8 cellular contexts compared by ENCODE assay signal in genomic region chr14:77133718-77134338, GRCh38. TPM values are rescaled to one million over a fixed set of nuclear protein-coding genes. Genes with fewer than 3 reads are reported as not detected.
DNase-seq lines count a peak whose midpoint lies in the region; ATAC-seq and TF ChIP-seq lines count a peak whose summit lies in the region.

No MANE protein-coding gene starts in this region.

- H4K91ac ChIP-seq in mesenchymal stem cell (ENCODE audit: low read length): no peak overlapping the region

- H3K4me1 Mint-ChIP-seq in T-cell: peaks cover 3 to 18% (median 4%) of the 10 kb centered on the region in 3 donors

- TF ChIP-seq EP300 in upper lobe of left lung (IDR thresholded peaks at IDR 0.05): no peak

- H3K4me3 Mint-ChIP-seq in T-cell: no peak overlapping the region

- no peaks in the 10 kb centered on the region for H3K36me3 Mint-ChIP-seq in T-cell

- CTCF ChIA-PET in T-cell (lab: Charles Lee) (no interaction called here), mammary epithelial cell (lab: Charles Lee; ENCODE audit: low non-redundant PET) (interaction anchor here (0.7 kb wide), 1 partner anchor 18 kb away, joined by 5 read pairs; no protein-coding TSS in a partner anchor)

- POLR2A ChIA-PET in T-cell (lab: Charles Lee): interaction anchor here in 1 of 2 donors (0.6 kb wide), 1 partner anchor 13 kb away, joined by 12 read pairs; no protein-coding TSS in a partner anchor

- dilution Hi-C loops in mammary epithelial cell (cut with HindIII; ENCODE audit: low sequenced_read_pairs): loop anchor here (5.0 kb wide), 2 partner anchors 57 to 103 kb away; no protein-coding TSS in a partner anchor

- H3K27me3 Mint-ChIP-seq in T-cell: peaks cover 61 to 89% of the 10 kb centered on the region in 2 donors

- no peak overlapping the region for H3K23ac ChIP-seq in mesenchymal stem cell (ENCODE audit: low read length in 2 of 2)

- H3K18ac ChIP-seq in mesenchymal stem cell (ENCODE audit: low read depth in 1 of 2, low read length in 2 of 2): no peak overlapping the region

- no peak overlapping the region for H3K4me2 ChIP-seq in mammary epithelial cell (ENCODE audit: insufficient read depth, low read depth, low read length)
- H3K4me2 ChIP-seq in mesenchymal stem cell (ENCODE audit: low read length, poor library complexity, severe bottlenecking): no peak overlapping the region

- peaks cover 0 to 7% (median 0%) of the 10 kb centered on the region in 3 donors for H3K9me3 Mint-ChIP-seq in T-cell

- in situ Hi-C loops in mammary epithelial cell (cut with MboI; ENCODE audit: low sequenced_read_pairs in 2 of 2): no loop called here

- no peaks in the 10 kb centered on the region for H4K20me1 ChIP-seq in mammary epithelial cell (ENCODE audit: insufficient read depth, low read length)

- H2AFZ ChIP-seq in mammary epithelial cell (ENCODE audit: low read depth, low read length) (no peak overlapping the region), mesenchymal stem cell (ENCODE audit: low read depth, low read length) (no peak overlapping the region)

- H3K27me3 ChIP-seq in mammary epithelial cell (ENCODE audit: insufficient read depth, low read length): peaks cover 3% of the 10 kb centered on the region
- H3K27me3 ChIP-seq in mesenchymal stem cell (ENCODE audit: control insufficient read depth in 1 of 2, insufficient read depth in 1 of 2, low read length in 2 of 2): peaks cover 89 to 90% of the 10 kb centered on the region in 2 experiments
- peaks cover 0 to 3% (median 0%) of the 10 kb centered on the region in 4 donors for H3K27me3 ChIP-seq in upper lobe of left lung

- ATAC-seq in HG02763 (IDR thresholded peaks at IDR 0.05; ENCODE audit: unreplicated experiment) (peak; percentile 45), T-cell (replicated peaks in 1 of 4) (peak; percentile 43 to 86 (median 64)), upper lobe of left lung (ENCODE audit: low FRiP score in 2 of 2) (peak in 1 of 2 donors; percentile 55), GM21381 (IDR thresholded peaks at IDR 0.05; ENCODE audit: unreplicated experiment) (no peak)

- intact Hi-C loops in mammary epithelial cell (cut with micrococcal nuclease): no loop called here

- H3K4me3 ChIP-seq in mammary epithelial cell (replicated peaks in 1 of 3; ENCODE audit: insufficient read depth in 1 of 3, low read depth in 2 of 3, low read length in 3 of 3) (no peak overlapping the region), mesenchymal stem cell (ENCODE audit: insufficient read depth in 1 of 2, low read depth in 1 of 2, low read length in 2 of 2) (no peak overlapping the region), upper lobe of left lung (no peak overlapping the region)

- TF ChIP-seq CTCF in mammary epithelial cell (conservative IDR thresholded peaks at IDR 0.05 in 1 of 2, IDR thresholded peaks at IDR 0.05 in 1 of 2; ENCODE audit: extremely low read depth in 1 of 2, insufficient read depth in 1 of 2, low read depth in 1 of 2, low read length in 2 of 2) (no peak), upper lobe of left lung (IDR thresholded peaks at IDR 0.05) (no peak)

- H2BK15ac ChIP-seq in mesenchymal stem cell (ENCODE audit: low read depth, poor library complexity, severe bottlenecking): no peak overlapping the region

- H3K4ac ChIP-seq in mesenchymal stem cell (ENCODE audit: low read depth in 1 of 2, low read length in 2 of 2): no peak overlapping the region

- no peak overlapping the region for H3K14ac ChIP-seq in mesenchymal stem cell (ENCODE audit: low read length in 2 of 2)

- no peak overlapping the region for H3K9ac ChIP-seq in mammary epithelial cell (ENCODE audit: insufficient read depth, low read length)
- no peak overlapping the region for H3K9ac ChIP-seq in mesenchymal stem cell (ENCODE audit: low read length)

- H3K36me3 ChIP-seq in mammary epithelial cell (ENCODE audit: insufficient read depth, low read length) (no peaks in the 10 kb centered on the region), mesenchymal stem cell (ENCODE audit: control insufficient read depth in 1 of 2, insufficient read depth in 2 of 2, low read depth in 1 of 2, low read length in 2 of 2) (no peaks in the 10 kb centered on the region), upper lobe of left lung (no peaks in the 10 kb centered on the region)

- no TSS peak for BruUV-seq in mammary epithelial cell (replicated peaks; lab: Mats Ljungman, UMichigan)

- H4K8ac ChIP-seq in mesenchymal stem cell (ENCODE audit: low read length): no peak overlapping the region

- H3K79me2 ChIP-seq in mammary epithelial cell (ENCODE audit: insufficient read depth, low read length): no peaks in the 10 kb centered on the region

- no peaks in the 10 kb centered on the region for H3K9me3 ChIP-seq in mammary epithelial cell (replicated peaks; ENCODE audit: insufficient read depth, low read length)
- no peaks in the 10 kb centered on the region for H3K9me3 ChIP-seq in mesenchymal stem cell (ENCODE audit: control insufficient read depth, low read length)
- no peaks in the 10 kb centered on the region for H3K9me3 ChIP-seq in upper lobe of left lung

- no peak overlapping the region for H2AK5ac ChIP-seq in mesenchymal stem cell (ENCODE audit: low read length, severe bottlenecking)

- H3K27ac ChIP-seq in mammary epithelial cell (ENCODE audit: insufficient read depth, low read depth, low read length) (no peak overlapping the region), mesenchymal stem cell (ENCODE audit: low read length, poor library complexity, severe bottlenecking) (no peak overlapping the region), upper lobe of left lung (no peak overlapping the region)

- H3K27ac Mint-ChIP-seq in T-cell: no peak overlapping the region

- 17% methylated on average over 20 of the region's 22 CpGs for WGBS in mammary epithelial cell (ENCODE audit: low coverage, missing lambda C conversion rate)
- 42% methylated on average over 22 of the region's 22 CpGs for WGBS in mesenchymal stem cell
- WGBS in upper lobe of left lung, 2 donors: 14 to 28% methylated on average over 8 to 22 of the region's 22 CpGs

- no peak for TF ChIP-seq POLR2A in upper lobe of left lung (IDR thresholded peaks at IDR 0.05)

- H3K4me1 ChIP-seq in mammary epithelial cell (ENCODE audit: insufficient read depth, low read length) (no peaks in the 10 kb centered on the region), mesenchymal stem cell (ENCODE audit: control insufficient read depth, insufficient read depth, low read depth, low read length) (peaks cover 1% of the 10 kb centered on the region), upper lobe of left lung (no peaks in the 10 kb centered on the region)

- no peaks in the 10 kb centered on the region for H3K79me1 ChIP-seq in mesenchymal stem cell (replicated peaks; ENCODE audit: low read length, poor library complexity, severe bottlenecking)

- DNase-seq in COLO829 (ENCODE audit: low spot score) (peak; percentile 68), T-cell (peak in 31 of 34 experiments; percentile 17 to 63 (median 46)), mammary epithelial cell (peak; percentile 60), mesenchymal stem cell (peak; percentile 56), upper lobe of left lung (peak; percentile 33 to 83), NCI-H524 treated with DMSO at 0.1 percent for 48 hours (lab: John Stamatoyannopoulos, UW) (no peak)

- no peak overlapping the region for H2BK12ac ChIP-seq in mesenchymal stem cell (ENCODE audit: low read length in 2 of 2)

- no peak overlapping the region for H2BK5ac ChIP-seq in mesenchymal stem cell (ENCODE audit: low read depth, low read length, poor library complexity, severe bottlenecking)

- H2BK120ac ChIP-seq in mesenchymal stem cell (ENCODE audit: low read depth, low read length): no peak overlapping the region

RNA-seq across cellular contexts. Expression of gene ZDHHC22, which starts 7.8 kb away (rescaled TPM):
- under 1 TPM in 1 of 5 donors, not detected in 4; 0.06 TPM for total RNA-seq in T-cell
- not detected for total RNA-seq in mammary epithelial cell
- polyA plus RNA-seq in mammary epithelial cell: not detected
- polyA minus RNA-seq in mammary epithelial cell: not detected
- not detected for polyA plus RNA-seq in mesenchymal stem cell (2013, experiment 1 of 2)
- not detected for polyA plus RNA-seq in mesenchymal stem cell (2013, experiment 2 of 2)
- under 1 TPM in 1 of 6 donors, not detected in 5; 0.06 TPM for total RNA-seq in upper lobe of left lung

RNA-seq across cellular contexts. Expression of gene CIPC, which starts 35.8 kb away (rescaled TPM):
- total RNA-seq in T-cell (10 to 100 TPM in 3 of 5 donors, 1 to 10 TPM in 2; 8.4 to 14.0 (median 11.8) TPM), mammary epithelial cell (10 to 100 TPM; 11.6 to 30.2 TPM), upper lobe of left lung (10 to 100 TPM; 25.1 to 42.4 (median 32.7) TPM)
- 9.9 TPM for polyA plus RNA-seq in mammary epithelial cell
- 14.5 TPM for polyA minus RNA-seq in mammary epithelial cell
- polyA plus RNA-seq in mesenchymal stem cell (2013, experiment 1 of 2): 8.8 TPM
- polyA plus RNA-seq in mesenchymal stem cell (2013, experiment 2 of 2): 8.8 TPM

RNA-seq across cellular contexts. Expression of gene TMEM63C, which starts 47.8 kb away (rescaled TPM):
- total RNA-seq in T-cell: 1 to 10 TPM in 3 of 5 donors, under 1 TPM in 2; 0.76 to 2.6 (median 1.3) TPM
- total RNA-seq in mammary epithelial cell: 1 to 10 TPM; 6.3 to 8.3 TPM
- 2.7 TPM for polyA plus RNA-seq in mammary epithelial cell
- 6.6 TPM for polyA minus RNA-seq in mammary epithelial cell
- 0.03 TPM for polyA plus RNA-seq in mesenchymal stem cell (2013, experiment 1 of 2)
- 0.07 TPM for polyA plus RNA-seq in mesenchymal stem cell (2013, experiment 2 of 2)
- 1 to 10 TPM in 1 of 6 donors, under 1 TPM in 3, not detected in 2; 0.15 to 8.3 (median 0.80) TPM for total RNA-seq in upper lobe of left lung
